In the genomic region with DNA sequence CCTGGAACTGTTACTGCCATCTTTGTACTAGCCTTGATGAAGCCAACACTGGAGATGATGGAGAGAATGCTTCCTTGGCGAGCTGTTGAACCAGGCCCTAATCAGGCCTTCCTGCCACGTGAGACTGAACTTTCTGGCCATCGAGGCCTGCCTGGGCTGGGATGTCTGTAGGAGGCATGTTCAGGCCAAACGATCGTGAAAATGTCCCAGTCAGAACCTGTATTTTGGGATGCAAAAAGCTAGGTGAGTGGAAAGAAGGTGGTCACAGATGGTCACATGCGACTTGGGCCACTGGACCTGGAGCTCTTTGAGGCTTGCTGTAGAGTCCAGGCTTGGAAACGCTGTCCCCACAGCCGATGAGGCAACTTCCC, we compare ENCODE assay signal across 14 cellular contexts. TPM values are rescaled to one million over a fixed set of nuclear protein-coding genes. Genes with fewer than 3 reads are reported as not detected.
A peak's percentile ranks its signal among the peaks of the same experiment; 100 is the strongest.
DNase-seq lines count a peak whose midpoint lies in the region; ATAC-seq, FAIRE-seq and TF ChIP-seq lines count a peak whose summit lies in the region.
"Had no signal": no experiment of that assay in that cellular context is flagged by ENCODE, and none has a peak within 500 bp of the region (broad histone marks: within the 10 kb centered on the region; RNA-seq: fewer than 3 reads in every experiment).

No MANE protein-coding gene starts in this region.

- no peaks in the 10 kb centered on the region for H3K79me2 ChIP-seq in endothelial cell of umbilical vein (ENCODE audit: control insufficient read depth, insufficient read depth, low read length)

- H3K27me3 ChIP-seq in heart right ventricle (no peaks in the 10 kb centered on the region), endothelial cell of umbilical vein (ENCODE audit: control insufficient read depth in 2 of 2, insufficient read depth in 2 of 2, low read length in 2 of 2) (no peaks in the 10 kb centered on the region)

- peaks cover 34% of the 10 kb centered on the region for H3K36me3 Mint-ChIP-seq in progenitor cell of endocrine pancreas (ENCODE audit: insufficient read depth)

- TF ChIP-seq CTCF in heart right ventricle (IDR thresholded peaks at IDR 0.05), result no peak
- TF ChIP-seq CTCF in endothelial cell of umbilical vein (IDR thresholded peaks at IDR 0.05; ENCODE audit: extremely low read depth in 1 of 2, insufficient read depth in 1 of 2, low read depth in 1 of 2, low read length in 2 of 2), result no peak
- no peak for TF ChIP-seq CTCF in progenitor cell of endocrine pancreas (IDR thresholded peaks at IDR 0.05; ENCODE audit: unreplicated experiment)

- no peak for TF ChIP-seq POLR2A in endothelial cell of umbilical vein (IDR thresholded peaks at IDR 0.05; ENCODE audit: low read depth, low read length)

- no peak overlapping the region for H3K4me2 ChIP-seq in endothelial cell of umbilical vein (ENCODE audit: insufficient read depth, low read length)

- peaks cover 5% of the 10 kb centered on the region for H3K4me1 Mint-ChIP-seq in progenitor cell of endocrine pancreas (ENCODE audit: low read depth)
- H3K4me1 Mint-ChIP-seq: stimulated activated memory B cell treated with anti-CD40 and anti-IgM and Interleukin-4, amounts not matched to agents 10 μg/mL and 1 μg/mL and 100 μg/mL, for 72 hours had no signal

- CTCF ChIA-PET in endothelial cell of umbilical vein (lab: Charles Lee), result no interaction called here

- 94 to 95% methylated on average over 8 of the region's 8 CpGs for WGBS in heart right ventricle, 2 donors
- WGBS in urinary bladder, result 94% methylated on average over 8 of the region's 8 CpGs

- H3K27ac ChIP-seq in heart right ventricle, result peak overlapping the region in 9 of 10 donors; percentile 22 to 72 (median 65)
- H3K27ac ChIP-seq in endothelial cell of umbilical vein (ENCODE audit: insufficient read depth, low read depth, low read length), result peak overlapping the region; percentile 63
- peak overlapping the region; percentile 72 for H3K27ac ChIP-seq in urinary bladder (ENCODE audit: low read depth)

- H4K20me1 ChIP-seq in endothelial cell of umbilical vein (replicated peaks; ENCODE audit: control insufficient read depth, extremely low read depth, insufficient read depth, low read length), result no peaks in the 10 kb centered on the region

- BruUV-seq in endothelial cell of umbilical vein (replicated peaks; lab: Mats Ljungman, UMichigan), result TSS peak; percentile 38

- H3K27me3 Mint-ChIP-seq in progenitor cell of endocrine pancreas, result no peaks in the 10 kb centered on the region
- H3K27me3 Mint-ChIP-seq: stimulated activated memory B cell treated with anti-CD40 and anti-IgM and Interleukin-4, amounts not matched to agents 10 μg/mL and 1 μg/mL and 100 μg/mL, for 72 hours had no signal

- H3K9ac ChIP-seq in endothelial cell of umbilical vein (replicated peaks; ENCODE audit: extremely low read depth, insufficient read depth, low read length), result no peak overlapping the region

- no peak for FAIRE-seq in endothelial cell of umbilical vein (lab: Jason Lieb, UNC)
- FAIRE-seq: islet of Langerhans had no signal

- H3K4me1 ChIP-seq in heart right ventricle (peaks cover 0 to 64% (median 28%) of the 10 kb centered on the region in 9 donors), endothelial cell of umbilical vein (ENCODE audit: control insufficient read depth, extremely low read depth, insufficient read depth, low read length) (peaks cover 8% of the 10 kb centered on the region), urinary bladder (ENCODE audit: insufficient read depth) (no peaks in the 10 kb centered on the region)

- intact Hi-C loops in heart right ventricle (cut with DNase I), result loop anchor here in 1 of 10 donors (10.0 kb wide), 1 partner anchor 60 kb away; no protein-coding TSS in a partner anchor
- intact Hi-C loops in left ventricle myocardium superior (cut with micrococcal nuclease), result no loop called here
- intact Hi-C loops in endothelial cell of umbilical vein (cut with micrococcal nuclease), result no loop called here

- ATAC-seq in heart right ventricle, result no peak
- ATAC-seq in left ventricle myocardium superior, result no peak
- ATAC-seq in HG03439 (IDR thresholded peaks at IDR 0.05; ENCODE audit: unreplicated experiment), result no peak
- ATAC-seq: stimulated activated memory B cell treated with anti-CD40 and anti-IgM and Interleukin-4, amounts not matched to agents 10 μg/mL and 1 μg/mL and 100 μg/mL, for 72 hours had no signal

- H3K9me1 ChIP-seq in endothelial cell of umbilical vein (replicated peaks; ENCODE audit: control insufficient read depth, extremely low read depth, insufficient read depth, low read length), result no peaks in the 10 kb centered on the region

- no peak for DNase-seq in heart right ventricle
- DNase-seq in left ventricle myocardium superior, result no peak
- no peak for DNase-seq in endothelial cell of umbilical vein (ENCODE audit: low read depth, low spot score)
- no peak for DNase-seq in progenitor cell of endocrine pancreas (ENCODE audit: low spot score, unreplicated experiment)
- no peak for DNase-seq in NCI-H226
- DNase-seq in NCI-H774 (lab: John Stamatoyannopoulos, UW), result no peak
- DNase-seq: activated CD4-positive, alpha-beta T cell treated with anti-CD3 and anti-CD28 coated beads for 1 hour; activated T-cell treated with anti-CD3 and anti-CD28 coated beads, Interleukin-2, amount 50 U/mL, for 1 hour; Karpas-422; NCI-H510A had no signal

- H3K36me3 ChIP-seq in heart right ventricle (peaks cover 0 to 90% (median 13%) of the 10 kb centered on the region in 9 donors), endothelial cell of umbilical vein (ENCODE audit: control insufficient read depth in 2 of 2, extremely low read depth in 1 of 2, insufficient read depth in 2 of 2, low read length in 2 of 2) (peaks cover 6 to 14% of the 10 kb centered on the region in 2 experiments), urinary bladder (ENCODE audit: insufficient read depth) (no peaks in the 10 kb centered on the region)

- H2AFZ ChIP-seq in endothelial cell of umbilical vein (ENCODE audit: low read depth, low read length), result no peak overlapping the region

- H3K9me3 ChIP-seq in heart right ventricle (no peaks in the 10 kb centered on the region), endothelial cell of umbilical vein (replicated peaks; ENCODE audit: control insufficient read depth, insufficient read depth, low read length) (no peaks in the 10 kb centered on the region)

- H3K27ac Mint-ChIP-seq in progenitor cell of endocrine pancreas, result peak overlapping the region; percentile 28
- H3K27ac Mint-ChIP-seq: stimulated activated memory B cell treated with anti-CD40 and anti-IgM and Interleukin-4, amounts not matched to agents 10 μg/mL and 1 μg/mL and 100 μg/mL, for 72 hours had no signal

- POLR2A ChIA-PET in endothelial cell of umbilical vein (lab: Charles Lee), result no interaction called here

- H3K9me3 Mint-ChIP-seq in progenitor cell of endocrine pancreas (ENCODE audit: low read depth), result no peaks in the 10 kb centered on the region
- H3K9me3 Mint-ChIP-seq: stimulated activated memory B cell treated with anti-CD40 and anti-IgM and Interleukin-4, amounts not matched to agents 10 μg/mL and 1 μg/mL and 100 μg/mL, for 72 hours had no signal

- dilution Hi-C loops in endothelial cell of umbilical vein (cut with MboI; ENCODE audit: extremely low pct_ligation_motif_present, low sequenced_read_pairs), result no loop called here

- H3K4me3 Mint-ChIP-seq in progenitor cell of endocrine pancreas (ENCODE audit: low read depth), result no peak overlapping the region
- H3K4me3 Mint-ChIP-seq: stimulated activated memory B cell treated with anti-CD40 and anti-IgM and Interleukin-4, amounts not matched to agents 10 μg/mL and 1 μg/mL and 100 μg/mL, for 72 hours had no signal

- H3K4me3 ChIP-seq in heart right ventricle, result no peak overlapping the region
- H3K4me3 ChIP-seq in endothelial cell of umbilical vein (replicated peaks in 1 of 3; ENCODE audit: insufficient read depth in 1 of 3, low read depth in 1 of 3, low read length in 3 of 3), result no peak overlapping the region
- no peak overlapping the region for H3K4me3 ChIP-seq in urinary bladder (ENCODE audit: low read depth, low read length)

TF ChIP-seq in endothelial cell of umbilical vein, 7 proteins besides CTCF, POLR2A, EP300 and RAD21 (continues in another document):
- TF ChIP-seq, protein P1, sequence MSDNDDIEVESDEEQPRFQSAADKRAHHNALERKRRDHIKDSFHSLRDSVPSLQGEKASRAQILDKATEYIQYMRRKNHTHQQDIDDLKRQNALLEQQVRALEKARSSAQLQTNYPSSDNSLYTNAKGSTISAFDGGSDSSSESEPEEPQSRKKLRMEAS (IDR thresholded peaks at IDR 0.05; ENCODE audit: insufficient read depth, insufficient read length), result no peak
- no peak for TF ChIP-seq MYC (IDR thresholded peaks at IDR 0.05; ENCODE audit: low read depth, low read length)
- TF ChIP-seq EZH2 (IDR thresholded peaks at IDR 0.05; ENCODE audit: borderline replicate concordance, low read depth, low read length, severe bottlenecking), result no peak

RNA-seq across cellular contexts. Expression of a gene that starts 12.9 kb away (rescaled TPM):
- 10 to 100 TPM in 1 of 10 donors, 1 to 10 TPM in 9; 4.5 to 10.2 (median 6.5) TPM for total RNA-seq in heart right ventricle
- polyA plus RNA-seq in heart right ventricle, result 10 to 100 TPM in 1 of 2 donors, 1 to 10 TPM in 1; 6.5 to 25.7 TPM
- 9.0 TPM for total RNA-seq in left ventricle myocardium superior
- total RNA-seq in endothelial cell of umbilical vein, result 33.5 and 43.2 TPM in 2 replicates
- 5.1 and 6.7 TPM in 2 replicates for polyA plus RNA-seq in endothelial cell of umbilical vein
- 9.6 and 10.1 TPM in 2 replicates for polyA plus RNA-seq in endothelial cell of umbilical vein (2011; cell fraction: cytosol; rRNA removed)
- polyA plus RNA-seq in endothelial cell of umbilical vein (2011; cell fraction: nucleus; rRNA removed), result 8.4 and 11.4 TPM in 2 replicates
- polyA plus RNA-seq in endothelial cell of umbilical vein (2012), result 37.5 and 40.3 TPM in 2 replicates
- polyA minus RNA-seq in endothelial cell of umbilical vein, result 12.3 and 15.8 TPM in 2 replicates
- polyA minus RNA-seq in endothelial cell of umbilical vein (2011; cell fraction: cytosol; rRNA and poly(A)+ RNA removed), result 10.2 TPM
- polyA minus RNA-seq in endothelial cell of umbilical vein (2011; cell fraction: nucleus; rRNA and poly(A)+ RNA removed), result 12.0 and 15.4 TPM in 2 replicates
- total RNA-seq in progenitor cell of endocrine pancreas, result 56.0 and 58.1 TPM in 2 replicates
- total RNA-seq in urinary bladder, result 9.0 TPM
- 11.0 TPM for polyA plus RNA-seq in urinary bladder

RNA-seq across cellular contexts. Expression of a gene that starts 13.0 kb away (rescaled TPM):
- total RNA-seq in heart right ventricle, result 10 to 100 TPM in 2 of 10 donors, 1 to 10 TPM in 8; 5.5 to 11.7 (median 7.4) TPM
- 1 to 10 TPM; 7.3 to 9.8 TPM for polyA plus RNA-seq in heart right ventricle
- total RNA-seq in left ventricle myocardium superior, result 6.5 TPM
- 13.2 and 17.2 TPM in 2 replicates for total RNA-seq in endothelial cell of umbilical vein
- polyA plus RNA-seq in endothelial cell of umbilical vein, result 13.9 and 18.1 TPM in 2 replicates
- polyA plus RNA-seq in endothelial cell of umbilical vein (2011; cell fraction: cytosol; rRNA removed), result 11.7 and 12.2 TPM in 2 replicates
- 18.9 and 25.5 TPM in 2 replicates for polyA plus RNA-seq in endothelial cell of umbilical vein (2011; cell fraction: nucleus; rRNA removed)
- 6.4 and 8.9 TPM in 2 replicates for polyA plus RNA-seq in endothelial cell of umbilical vein (2012)
- 14.0 and 20.9 TPM in 2 replicates for polyA minus RNA-seq in endothelial cell of umbilical vein
- 3.5 TPM for polyA minus RNA-seq in endothelial cell of umbilical vein (2011; cell fraction: cytosol; rRNA and poly(A)+ RNA removed)
- polyA minus RNA-seq in endothelial cell of umbilical vein (2011; cell fraction: nucleus; rRNA and poly(A)+ RNA removed), result 23.5 and 24.4 TPM in 2 replicates
- 31.5 and 33.2 TPM in 2 replicates for total RNA-seq in progenitor cell of endocrine pancreas
- total RNA-seq in urinary bladder, result 16.0 TPM
- polyA plus RNA-seq in urinary bladder, result 8.2 TPM
